8 cellular contexts compared by ENCODE assay signal in the genomic region with DNA sequence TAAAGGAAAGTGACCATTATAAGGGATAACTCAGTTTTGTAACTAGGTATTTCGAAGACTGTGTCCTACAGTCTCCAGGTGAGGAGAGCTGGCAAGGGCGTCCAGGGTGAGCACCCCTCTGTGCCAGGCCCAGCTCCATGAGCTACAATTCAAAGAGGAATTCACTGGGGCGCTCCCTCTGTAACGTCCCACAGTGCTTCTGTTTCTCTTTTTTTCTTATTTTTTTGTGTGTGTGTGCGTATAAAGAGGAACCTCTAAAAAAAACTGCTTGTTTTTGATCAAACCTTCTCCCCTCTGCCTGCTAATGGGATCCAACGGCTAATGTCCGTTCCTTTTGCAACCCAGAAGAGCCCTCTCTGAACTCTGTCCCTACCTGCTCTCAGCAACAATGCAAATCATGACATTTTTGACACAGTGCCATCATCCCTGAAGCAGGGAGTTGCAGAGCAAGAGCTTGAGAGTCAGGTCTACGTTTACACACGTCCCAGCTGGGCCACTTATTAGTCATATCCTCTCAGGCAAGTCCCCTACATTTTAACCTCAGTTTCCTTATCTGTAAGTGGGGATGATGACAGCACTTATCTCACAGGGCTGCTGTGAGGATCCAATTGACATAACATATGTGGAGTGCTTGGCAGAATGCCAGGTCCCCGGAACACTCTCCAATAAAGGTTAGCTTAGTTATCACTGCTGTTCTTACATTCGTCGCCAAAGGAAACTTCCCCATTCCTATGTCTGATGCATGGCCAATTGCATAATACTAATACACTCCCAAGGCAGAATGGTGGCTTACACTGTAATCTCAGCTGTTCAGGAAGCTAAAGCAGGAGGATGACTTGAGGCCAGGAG. TPM values are rescaled to one million over a fixed set of nuclear protein-coding genes. Genes with fewer than 3 reads are reported as not detected.
DNase-seq lines count a peak whose midpoint lies in the region; ATAC-seq and TF ChIP-seq lines count a peak whose summit lies in the region.

No MANE protein-coding gene starts in this region.

- TF ChIP-seq CTCF in fibroblast of villous mesenchyme (IDR thresholded peaks at IDR 0.05; ENCODE audit: insufficient read depth, low read depth, low read length) = no peak

- DNase-seq in DMS53 treated with DMSO at 0.1 percent for 48 hours (lab: John Stamatoyannopoulos, UW; ENCODE audit: unreplicated experiment) (peak; percentile 79), NCI-H1694 (lab: John Stamatoyannopoulos, UW) (peak; percentile 70), UCSD-AML1 (lab: John Stamatoyannopoulos, UW; ENCODE audit: unreplicated experiment) (peak; percentile 52), fibroblast of villous mesenchyme (ENCODE audit: low read depth) (peak; percentile 98), skeletal muscle cell (ENCODE audit: low read depth) (peak; percentile 71), middle frontal gyrus (ENCODE audit: extremely low spot score, low spot score) (no peak)

- H3K4me3 ChIP-seq in fibroblast of villous mesenchyme (ENCODE audit: low read depth, low read length) (no peak overlapping the region), skeletal muscle cell (ENCODE audit: low read depth, low read length) (no peak overlapping the region)

- peak; percentile 66 for ATAC-seq in GM21737 (IDR thresholded peaks at IDR 0.05; ENCODE audit: unreplicated experiment)
- ATAC-seq in GM18861 (IDR thresholded peaks at IDR 0.05; ENCODE audit: unreplicated experiment) = no peak

RNA-seq across cellular contexts. Expression of gene ASCC2, which starts 16.9 kb away (rescaled TPM):
- total RNA-seq in fibroblast of villous mesenchyme = 33.7 and 35.4 TPM in 2 replicates

RNA-seq across cellular contexts. Expression of gene UQCR10, which starts 54.0 kb away (rescaled TPM):
- total RNA-seq in fibroblast of villous mesenchyme = 59.6 and 60.9 TPM in 2 replicates

RNA-seq across cellular contexts. Expression of gene ZMAT5, which starts 54.4 kb away (rescaled TPM):
- 14.2 and 24.5 TPM in 2 replicates for total RNA-seq in fibroblast of villous mesenchyme
